In the genomic region with DNA sequence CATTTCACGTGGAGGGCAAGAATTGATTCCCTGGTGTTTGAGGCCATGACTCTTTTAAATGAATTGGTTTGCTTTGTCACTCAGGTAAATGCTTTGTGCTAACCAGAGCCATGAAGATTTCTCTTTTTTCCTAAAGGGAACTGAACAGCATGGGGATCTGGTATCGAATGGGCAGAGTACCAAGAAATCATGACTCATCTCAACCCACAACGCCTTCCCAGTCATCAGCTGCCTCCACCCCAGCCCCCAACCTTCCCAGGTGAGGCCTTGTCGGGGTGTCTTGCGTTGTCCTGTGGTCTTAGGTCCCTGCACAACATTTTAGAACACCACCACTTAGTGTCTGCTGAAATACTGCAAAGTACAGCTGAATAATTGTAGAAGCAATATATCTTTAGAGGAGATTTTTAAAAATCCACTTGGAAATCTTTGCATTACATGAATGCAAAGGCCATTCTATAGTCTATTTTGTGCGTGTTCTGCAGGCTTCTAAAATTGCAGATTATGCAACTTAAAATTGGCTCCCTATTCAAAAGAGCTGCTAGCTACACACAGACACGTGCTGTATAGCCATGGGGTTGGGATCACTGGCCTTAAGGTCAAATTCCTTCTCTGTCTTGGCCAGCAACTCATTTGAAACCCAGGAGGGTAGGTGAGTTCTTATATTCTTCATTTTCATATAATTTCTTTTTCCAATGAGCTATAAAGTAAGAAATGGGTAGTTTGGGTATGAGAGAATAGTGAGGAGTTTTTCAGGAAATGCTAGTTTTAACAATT, we compare ENCODE assay signal across 10 cellular contexts.
A peak's percentile ranks its signal among the peaks of the same experiment; 100 is the strongest.
DNase-seq lines count a peak whose midpoint lies in the region; ATAC-seq lines count a peak whose summit lies in the region.
"Had no signal": no experiment of that assay in that cellular context is flagged by ENCODE, and none has a peak within 500 bp of the region (broad histone marks: within the 10 kb centered on the region; RNA-seq: fewer than 3 reads in every experiment).

No MANE protein-coding gene starts in this region.

- intact Hi-C loops in left colon (cut with DNase I, micrococcal nuclease), result loop anchor here in 1 of 2 donors (5.0 kb wide), 1 partner anchor 93 kb away; no protein-coding TSS in a partner anchor

- no peaks in the 10 kb centered on the region for H3K9me3 ChIP-seq in adipocyte (ENCODE audit: control insufficient read depth, low read length)
- H3K9me3 ChIP-seq: Peyer's patch had no signal

- peaks cover 12% of the 10 kb centered on the region for H3K36me3 ChIP-seq in adipocyte (ENCODE audit: control insufficient read depth, insufficient read depth, low read length, severe bottlenecking)

- H3K4me3 ChIP-seq in adipocyte (ENCODE audit: low read length), result no peak overlapping the region
- H3K4me3 ChIP-seq: Peyer's patch had no signal

- no peaks in the 10 kb centered on the region for H3K27me3 ChIP-seq in adipocyte (replicated peaks; ENCODE audit: control insufficient read depth, insufficient read depth, low read length)
- H3K27me3 ChIP-seq: Peyer's patch had no signal

- no peak overlapping the region for H3K9ac ChIP-seq in adipocyte (ENCODE audit: low read length)

- H3K4me1 ChIP-seq in adipocyte (ENCODE audit: control insufficient read depth, insufficient read depth, low read length), result peaks cover 5% of the 10 kb centered on the region

- peak; percentile 48 for ATAC-seq in left colon

- DNase-seq in CD1c-positive myeloid dendritic cell (ENCODE audit: extremely low spot score) (peak; percentile 40), HT-29 (ENCODE audit: low spot score) (peak; percentile 4), adipocyte (ENCODE audit: low read depth) (peak; percentile 51), left colon (no peak), NCI-H526 (lab: John Stamatoyannopoulos, UW) (no peak), NCI-H510A treated with DMSO at 0.1 percent for 48 hours (lab: John Stamatoyannopoulos, UW) (no peak), NCI-H2029 (lab: John Stamatoyannopoulos, UW) (no peak)
- DNase-seq in activated CD4-positive, alpha-beta T cell treated with anti-CD3 and anti-CD28 coated beads for 48 hours, result no peak
- DNase-seq: activated T-cell treated with anti-CD3 and anti-CD28 coated beads for 4 hours had no signal

Comparison
In these comparisons a context has a peak if more than half of its experiments do, and no peak if none do; other contexts are left out.
1. DNase-seq: peak in CD1c-positive myeloid dendritic cell (single experiment), HT-29 (single experiment) and adipocyte (single experiment); none in left colon (0 of 2), NCI-H526 (0 of 2), NCI-H510A treated with DMSO at 0.1 percent for 48 hours (single experiment), activated CD4-positive, alpha-beta T cell treated with anti-CD3 and anti-CD28 coated beads for 48 hours (single experiment) and NCI-H2029 (single experiment).